In genomic region chr7:101124376-101125056, GRCh38 we compare ENCODE assay signal across 1 cellular context.
TF ChIP-seq lines count a peak whose summit lies in the region.

No MANE protein-coding gene starts in this region.

TF ChIP-seq in HepG2, 621 proteins besides CTCF, POLR2A, EP300 and RAD21 (continued from another document and continues in another):
- peak; percentile 57; the same call in 1 of the 2 replicates for TF ChIP-seq ZNF609 (CRISPR knock-in tag; IDR thresholded peaks at IDR 0.05; ENCODE audit: borderline replicate concordance)
- TF ChIP-seq ARID5B (CRISPR knock-in tag; IDR thresholded peaks at IDR 0.05), result peak; percentile 77
- peak; percentile 75 for TF ChIP-seq FOXA1 (IDR thresholded peaks at IDR 0.05)
- TF ChIP-seq FOXA1 (CRISPR knock-in tag; IDR thresholded peaks at IDR 0.05), result peak; percentile 88
- no peak for TF ChIP-seq ZNF329 (CRISPR knock-in tag; IDR thresholded peaks at IDR 0.05; ENCODE audit: low read depth)
- peak; percentile 10; the same call in 1 of the 2 replicates for TF ChIP-seq TBX2 (CRISPR knock-in tag; IDR thresholded peaks at IDR 0.05; ENCODE audit: borderline replicate concordance)
- TF ChIP-seq ZSCAN9 (CRISPR knock-in tag; IDR thresholded peaks at IDR 0.05; ENCODE audit: borderline replicate concordance), result no peak
- TF ChIP-seq KAT8 (CRISPR knock-in tag; IDR thresholded peaks at IDR 0.05), result peak; percentile 49; the same call in 1 of the 2 replicates
- TF ChIP-seq FOXA3 (CRISPR knock-in tag; IDR thresholded peaks at IDR 0.05), result peak; percentile 91
- no peak for TF ChIP-seq BCL3 (CRISPR knock-in tag; IDR thresholded peaks at IDR 0.05)
- peak; percentile 41; the same call in 1 of the 2 replicates for TF ChIP-seq ZBTB38 (CRISPR knock-in tag; IDR thresholded peaks at IDR 0.05)
- TF ChIP-seq ZNF34 (CRISPR knock-in tag; IDR thresholded peaks at IDR 0.05; ENCODE audit: borderline replicate concordance), result no peak
- 0 out of 2 replicates have a peak, but pooled peaks have one; percentile 1 for TF ChIP-seq CHD4 (IDR thresholded peaks at IDR 0.05; ENCODE audit: borderline replicate concordance, low read length)
- TF ChIP-seq ZNF883 (CRISPR knock-in tag; IDR thresholded peaks at IDR 0.05; ENCODE audit: not compliant biosample characterization), result no peak
- TF ChIP-seq MAX (IDR thresholded peaks at IDR 0.05), result peak; percentile 42; the same call in 1 of the 2 replicates
- TF ChIP-seq SAP130 (CRISPR knock-in tag; IDR thresholded peaks at IDR 0.05; ENCODE audit: low read depth), result peak; percentile 78
- TF ChIP-seq ZNF574 (CRISPR knock-in tag; IDR thresholded peaks at IDR 0.05), result peak; percentile 35; the same call in 1 of the 2 replicates
- no peak for TF ChIP-seq MLXIP (CRISPR knock-in tag; IDR thresholded peaks at IDR 0.05; ENCODE audit: borderline replicate concordance)
- TF ChIP-seq ZC3H13 (CRISPR knock-in tag; IDR thresholded peaks at IDR 0.05), result no peak
- no peak for TF ChIP-seq DR1 (CRISPR knock-in tag; IDR thresholded peaks at IDR 0.05)
- no peak for TF ChIP-seq SOX6 (IDR thresholded peaks at IDR 0.05)
- TF ChIP-seq SOX6 (CRISPR knock-in tag; IDR thresholded peaks at IDR 0.05), result peak; percentile 83
- peak; percentile 42; the same call in 1 of the 2 replicates for TF ChIP-seq ZNF746 (CRISPR knock-in tag; IDR thresholded peaks at IDR 0.05)
- TF ChIP-seq FOXK1 (CRISPR knock-in tag; IDR thresholded peaks at IDR 0.05; ENCODE audit: borderline replicate concordance, low read depth), result peak; percentile 63; the same call in 1 of the 2 replicates
- no peak for TF ChIP-seq HNRNPK (IDR thresholded peaks at IDR 0.05; ENCODE audit: low read depth, low read length, poor library complexity, severe bottlenecking)
- TF ChIP-seq ZNF362 (CRISPR knock-in tag; IDR thresholded peaks at IDR 0.05; ENCODE audit: borderline replicate concordance), result peak; percentile 60; the same call in 1 of the 2 replicates
- TF ChIP-seq GFI1 (CRISPR knock-in tag; IDR thresholded peaks at IDR 0.05; ENCODE audit: borderline replicate concordance), result peak; percentile 53; the same call in 1 of the 2 replicates
- peak; percentile 66; the same call in 1 of the 2 replicates for TF ChIP-seq NFIC (IDR thresholded peaks at IDR 0.05; ENCODE audit: low read length)
- TF ChIP-seq ZBTB21 (CRISPR knock-in tag; IDR thresholded peaks at IDR 0.05), result no peak
- TF ChIP-seq MXD1 (CRISPR knock-in tag; IDR thresholded peaks at IDR 0.05), result no peak
- TF ChIP-seq CERS6 (CRISPR knock-in tag; IDR thresholded peaks at IDR 0.05), result no peak
- TF ChIP-seq TMF1 (CRISPR knock-in tag; IDR thresholded peaks at IDR 0.05; ENCODE audit: low read depth), result 0 out of 2 replicates have a peak, but pooled peaks have one; percentile 8
- TF ChIP-seq HIC2 (CRISPR knock-in tag; IDR thresholded peaks at IDR 0.05; ENCODE audit: low read depth), result peak; percentile 58; the same call in 1 of the 2 replicates
- TF ChIP-seq MATR3 (CRISPR knock-in tag; IDR thresholded peaks at IDR 0.05), result no peak
- TF ChIP-seq RARA (CRISPR knock-in tag; IDR thresholded peaks at IDR 0.05), result peak; percentile 84
